In the genomic region with DNA sequence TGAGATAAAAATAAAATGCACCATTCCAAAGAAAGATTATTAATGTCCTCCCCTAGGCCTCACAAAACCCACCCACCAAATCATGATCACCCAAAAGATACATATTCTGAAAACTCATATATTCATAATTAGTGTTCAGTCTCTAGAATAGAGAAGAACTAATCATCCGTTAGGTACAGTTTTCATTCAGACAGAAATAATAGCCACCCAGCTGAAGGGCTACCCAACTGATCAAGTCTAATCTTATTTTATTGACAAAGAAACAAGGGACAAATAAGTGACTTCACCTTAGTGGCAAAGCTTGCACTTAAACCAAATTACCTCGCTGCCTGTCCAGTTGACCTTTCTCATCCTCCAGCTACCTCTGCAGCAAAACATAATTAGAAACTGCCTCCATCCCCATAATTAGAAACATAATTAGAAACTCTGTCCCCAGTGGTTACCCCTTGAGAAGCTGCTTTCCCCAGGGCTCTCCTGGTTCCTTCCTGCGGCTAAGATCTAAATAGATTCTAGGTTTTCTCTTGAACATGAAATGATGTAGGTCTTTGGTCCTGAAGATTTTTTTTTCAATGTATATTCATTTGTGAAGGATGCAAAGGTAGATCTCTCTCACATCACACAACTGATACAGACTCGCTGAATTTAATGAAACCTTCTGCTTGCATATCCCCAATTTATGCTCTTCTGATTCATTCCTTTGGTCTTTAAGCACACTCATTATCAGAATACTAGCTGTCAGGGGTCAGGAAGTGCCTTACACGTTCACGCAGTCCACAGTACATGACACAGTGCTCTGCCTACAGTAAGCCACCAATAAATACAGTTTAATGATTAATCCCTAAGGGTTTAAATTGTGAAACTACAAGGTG, we compare ENCODE assay signal across 10 cellular contexts. TPM values are rescaled to one million over a fixed set of nuclear protein-coding genes. Genes with fewer than 3 reads are reported as not detected.
DNase-seq lines count a peak whose midpoint lies in the region; ATAC-seq, FAIRE-seq and TF ChIP-seq lines count a peak whose summit lies in the region.
"Had no signal": no experiment of that assay in that cellular context is flagged by ENCODE, and none has a peak within 500 bp of the region (broad histone marks: within the 10 kb centered on the region; RNA-seq: fewer than 3 reads in every experiment).

No MANE protein-coding gene starts in this region.

- H3K9me3 ChIP-seq in gastrocnemius medialis = no peaks in the 10 kb centered on the region

- DNase-seq in EH (ENCODE audit: low read depth) = peak; percentile 10
- DNase-seq in GM19239 (ENCODE audit: insufficient read length, low spot score) = no peak
- no peak for DNase-seq in activated B cell treated with CpG ODN at 0.5 μM for 24 hours
- DNase-seq in type B pancreatic cell (ENCODE audit: extremely low spot score, unreplicated experiment) = no peak
- no peak for DNase-seq in occipital lobe (lab: John Stamatoyannopoulos, UW)
- no peak for DNase-seq in gastrocnemius medialis
- no peak for DNase-seq in NCI-H2029 treated with DMSO at 0.1 percent for 48 hours (lab: John Stamatoyannopoulos, UW)
- DNase-seq: activated gamma-delta T cell, SHP77 had no signal

- in situ Hi-C loops in gastrocnemius medialis (cut with MboI; ENCODE audit: low sequenced_read_pairs in 4 of 4) = no loop called here

- H3K4me3 Mint-ChIP-seq in activated B cell treated with CpG ODN at 0.5 μM for 24 hours = no peak overlapping the region
- no peak overlapping the region for H3K4me3 Mint-ChIP-seq in type B pancreatic cell

- H3K27me3 ChIP-seq in gastrocnemius medialis = no peaks in the 10 kb centered on the region

- TF ChIP-seq CTCF in activated B cell treated with CpG ODN at 0.5 μM for 24 hours (IDR thresholded peaks at IDR 0.05) (no peak), type B pancreatic cell (conservative IDR thresholded peaks at IDR 0.05) (no peak), gastrocnemius medialis (IDR thresholded peaks at IDR 0.05 in 4 of 5, conservative IDR thresholded peaks at IDR 0.05 in 1 of 5) (no peak)

- no peak for TF ChIP-seq POLR2A in gastrocnemius medialis (IDR thresholded peaks at IDR 0.05)

- no peak overlapping the region for H3K4me3 ChIP-seq in gastrocnemius medialis

- peak; percentile 91 for ATAC-seq in HG02943 (IDR thresholded peaks at IDR 0.05; ENCODE audit: low read depth, unreplicated experiment)
- peak; percentile 45 for ATAC-seq in activated B cell treated with CpG ODN at 0.5 μM for 24 hours (ENCODE audit: low read depth)
- ATAC-seq in gastrocnemius medialis = no peak

- H3K27ac Mint-ChIP-seq in activated B cell treated with CpG ODN at 0.5 μM for 24 hours = no peak overlapping the region
- H3K27ac Mint-ChIP-seq in type B pancreatic cell = no peak overlapping the region

- H3K36me3 ChIP-seq in gastrocnemius medialis = no peaks in the 10 kb centered on the region

- CTCF ChIA-PET in activated B cell treated with CpG ODN at 0.5 μM for 24 hours (lab: Charles Lee) = interaction anchor here (1.3 kb wide), 1 partner anchor 15 kb away, joined by 3 read pairs; no protein-coding TSS in a partner anchor

- H3K36me3 Mint-ChIP-seq in activated B cell treated with CpG ODN at 0.5 μM for 24 hours (ENCODE audit: low read depth) (peaks cover 11% of the 10 kb centered on the region), type B pancreatic cell (peaks cover 11% of the 10 kb centered on the region)

- POLR2A ChIA-PET in activated B cell treated with CpG ODN at 0.5 μM for 24 hours (lab: Charles Lee) = interaction anchor here (0.6 kb wide), 1 partner anchor 136 kb away, joined by 4 read pairs; no protein-coding TSS in a partner anchor

- H3K27me3 Mint-ChIP-seq in activated B cell treated with CpG ODN at 0.5 μM for 24 hours (no peaks in the 10 kb centered on the region), type B pancreatic cell (no peaks in the 10 kb centered on the region)

- intact Hi-C loops in activated B cell treated with CpG ODN at 0.5 μM for 24 hours (cut with micrococcal nuclease) (no loop called here), gastrocnemius medialis (cut with DNase I; ENCODE audit: low total_unique reads) (no loop called here)

- peak; percentile 96 for FAIRE-seq in GM19239 (lab: Jason Lieb, UNC)

- H3K4me1 ChIP-seq in gastrocnemius medialis = peaks cover 4 to 12% of the 10 kb centered on the region in 2 donors

- H3K4me1 Mint-ChIP-seq in activated B cell treated with CpG ODN at 0.5 μM for 24 hours (peaks cover 24% of the 10 kb centered on the region), type B pancreatic cell (ENCODE audit: unreplicated experiment) (no peaks in the 10 kb centered on the region)

- no peak overlapping the region for H3K27ac ChIP-seq in gastrocnemius medialis

- H3K9me3 Mint-ChIP-seq in activated B cell treated with CpG ODN at 0.5 μM for 24 hours (no peaks in the 10 kb centered on the region), type B pancreatic cell (no peaks in the 10 kb centered on the region)

RNA-seq across cellular contexts. Expression of gene HBS1L, which starts 46.3 kb away (rescaled TPM):
- total RNA-seq in activated B cell treated with CpG ODN at 0.5 μM for 24 hours (60.2 and 67.5 TPM in 2 replicates), type B pancreatic cell (ENCODE audit: low replicate concordance) (55.8 and 71.0 TPM in 2 replicates), occipital lobe (128 TPM), gastrocnemius medialis (100 to 1,000 TPM in 3 of 4 donors, 10 to 100 TPM in 1; 97.9 to 139 (median 120) TPM)

RNA-seq across cellular contexts. Expression of gene ALDH8A1, which starts 58.4 kb away (rescaled TPM):
- total RNA-seq in activated B cell treated with CpG ODN at 0.5 μM for 24 hours (0.20 and 0.53 TPM in 2 replicates), type B pancreatic cell (ENCODE audit: low replicate concordance) (0.46 and 0.55 TPM in 2 replicates), occipital lobe (1.4 TPM), gastrocnemius medialis (1 to 10 TPM in 1 of 4 donors, under 1 TPM in 2, not detected in 1; 0.55 to 2.1 (median 0.58) TPM)

Comparison
In these comparisons a context has a peak if more than half of its experiments do, and no peak if none do; other contexts are left out.
1. ATAC-seq: peak in HG02943 (single experiment) and activated B cell treated with CpG ODN at 0.5 μM for 24 hours (single experiment); none in gastrocnemius medialis (0 of 2).